ENCODE assay signal across 24 cellular contexts in genomic region chr9:75490326-75490725, GRCh38.
"Had no signal": no experiment of that assay in that cellular context is flagged by ENCODE, and none has a peak within 500 bp of the region (broad histone marks: within the 10 kb centered on the region; RNA-seq: fewer than 3 reads in every experiment).

No MANE protein-coding gene starts in this region.

- H3K36me3 ChIP-seq: breast epithelium, sigmoid colon, uterus had no signal

- DNase-seq: activated CD4-positive, alpha-beta T cell treated with anti-CD3 and anti-CD28 coated beads for 1 hour; activated naive CD4-positive, alpha-beta T cell; activated naive CD8-positive, alpha-beta T cell treated with anti-CD3 and anti-CD28 coated beads, Interleukin-2, amount 10 ng/mL, durations not matched to agents 7 days and 5 days; activated T-cell treated with anti-CD3 and anti-CD28 coated beads, Interleukin-2, amount 50 U/mL, for 24 hours; amniotic stem cell; cortex of kidney; endodermal cell; foreskin keratinocyte; glutamatergic neuron; hypothalamus; mesenchymal stem cell; mucosa of descending colon; naive B cell; nucleus accumbens; sigmoid colon; stimulated activated CD4-positive, alpha-beta T cell treated with anti-CD3 and anti-CD28 coated beads, Interleukin-2, amount 100 ng/mL, for 48 hours; stimulated activated CD8-positive, alpha-beta memory T cell treated with anti-CD3 and anti-CD28 coated beads, Interleukin-4, amount 100 ng/mL, for 48 hours; stimulated activated naive B cell treated with anti-CD40 and anti-IgM and Interleukin-4, amounts not matched to agents 10 μg/mL and 1 μg/mL and 100 μg/mL, for 72 hours; T-helper 9 cell; testis; trophoblast cell; uterus had no signal

- H3K9me3 ChIP-seq: breast epithelium, mucosa of descending colon, sigmoid colon, testis, uterus had no signal

- H3K27ac ChIP-seq: breast epithelium, foreskin keratinocyte, sigmoid colon, uterus had no signal

- H3K4me3 ChIP-seq: breast epithelium, mucosa of descending colon, sigmoid colon, testis, uterus had no signal

- ATAC-seq: activated T-helper 17 cell treated with anti-CD3 and anti-CD28 coated beads, Interleukin-2, amount 50 U/mL, for 72 hours; foreskin keratinocyte; mucosa of descending colon; stimulated activated naive B cell treated with anti-CD40 and anti-IgM and Interleukin-4, amounts not matched to agents 10 μg/mL and 1 μg/mL and 100 μg/mL, for 72 hours had no signal

- H3K4me1 Mint-ChIP-seq: activated naive CD8-positive, alpha-beta T cell treated with anti-CD3 and anti-CD28 coated beads, Interleukin-2, amount 10 ng/mL, durations not matched to agents 7 days and 5 days; activated T-helper 17 cell treated with anti-CD3 and anti-CD28 coated beads, Interleukin-2, amount 50 U/mL, for 72 hours; endodermal cell; naive B cell; stimulated activated naive B cell treated with anti-CD40 and anti-IgM and Interleukin-4, amounts not matched to agents 10 μg/mL and 1 μg/mL and 100 μg/mL, for 72 hours had no signal

- H3K27ac Mint-ChIP-seq: activated naive CD8-positive, alpha-beta T cell treated with anti-CD3 and anti-CD28 coated beads, Interleukin-2, amount 10 ng/mL, durations not matched to agents 7 days and 5 days; activated T-cell treated with anti-CD3 and anti-CD28 coated beads, Interleukin-2, amount 50 U/mL, for 24 hours; activated T-helper 17 cell treated with anti-CD3 and anti-CD28 coated beads, Interleukin-2, amount 50 U/mL, for 72 hours; endodermal cell; stimulated activated naive B cell treated with anti-CD40 and anti-IgM and Interleukin-4, amounts not matched to agents 10 μg/mL and 1 μg/mL and 100 μg/mL, for 72 hours had no signal

- H3K27me3 ChIP-seq: breast epithelium, foreskin keratinocyte, sigmoid colon, testis, uterus had no signal

- H3K36me3 Mint-ChIP-seq: activated naive CD8-positive, alpha-beta T cell treated with anti-CD3 and anti-CD28 coated beads, Interleukin-2, amount 10 ng/mL, durations not matched to agents 7 days and 5 days; naive B cell; stimulated activated naive B cell treated with anti-CD40 and anti-IgM and Interleukin-4, amounts not matched to agents 10 μg/mL and 1 μg/mL and 100 μg/mL, for 72 hours had no signal

- H3K4me3 Mint-ChIP-seq: activated naive CD8-positive, alpha-beta T cell treated with anti-CD3 and anti-CD28 coated beads, Interleukin-2, amount 10 ng/mL, durations not matched to agents 7 days and 5 days; activated T-cell treated with anti-CD3 and anti-CD28 coated beads, Interleukin-2, amount 50 U/mL, for 24 hours; activated T-helper 17 cell treated with anti-CD3 and anti-CD28 coated beads, Interleukin-2, amount 50 U/mL, for 72 hours; endodermal cell; stimulated activated naive B cell treated with anti-CD40 and anti-IgM and Interleukin-4, amounts not matched to agents 10 μg/mL and 1 μg/mL and 100 μg/mL, for 72 hours had no signal

- H3K27me3 Mint-ChIP-seq: activated T-cell treated with anti-CD3 and anti-CD28 coated beads, Interleukin-2, amount 50 U/mL, for 24 hours; activated T-helper 17 cell treated with anti-CD3 and anti-CD28 coated beads, Interleukin-2, amount 50 U/mL, for 72 hours; naive B cell; stimulated activated naive B cell treated with anti-CD40 and anti-IgM and Interleukin-4, amounts not matched to agents 10 μg/mL and 1 μg/mL and 100 μg/mL, for 72 hours had no signal

- H3K9me3 Mint-ChIP-seq: activated naive CD8-positive, alpha-beta T cell treated with anti-CD3 and anti-CD28 coated beads, Interleukin-2, amount 10 ng/mL, durations not matched to agents 7 days and 5 days; activated T-helper 17 cell treated with anti-CD3 and anti-CD28 coated beads, Interleukin-2, amount 50 U/mL, for 72 hours had no signal

- H3K4me1 ChIP-seq: breast epithelium, foreskin keratinocyte, sigmoid colon, testis, uterus had no signal
